Comparison of ENCODE assay signal across 8 cellular contexts in the genomic region with DNA sequence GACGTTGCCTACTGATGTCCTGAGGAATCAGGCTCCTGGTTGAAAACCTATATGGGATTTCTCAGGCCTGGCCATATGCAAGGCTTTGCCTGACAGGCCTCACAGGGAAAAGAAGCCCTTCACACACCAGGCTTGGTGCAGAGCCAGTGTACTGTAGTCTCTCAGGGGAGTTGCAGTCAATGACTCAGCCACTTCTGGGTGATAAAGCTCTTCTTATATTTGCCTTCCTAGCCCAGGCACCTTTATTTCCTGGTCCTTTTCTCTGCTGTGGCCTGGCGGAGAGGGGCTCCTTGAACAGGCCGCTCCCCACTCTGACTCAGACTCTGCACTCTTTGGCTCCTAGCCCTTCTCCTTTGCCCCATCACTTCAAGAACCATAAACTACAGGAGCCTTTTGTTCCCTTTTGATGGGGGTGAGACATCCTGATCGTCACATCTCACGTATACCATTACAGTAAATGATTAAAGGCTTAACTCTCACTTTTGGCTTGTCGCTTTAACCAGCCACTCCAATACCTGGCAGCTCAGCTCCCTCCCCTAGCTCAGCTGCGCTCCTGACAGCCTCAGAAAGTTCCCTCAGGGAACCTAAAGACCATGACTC. TPM values are rescaled to one million over a fixed set of nuclear protein-coding genes. Genes with fewer than 3 reads are reported as not detected.
A peak's percentile ranks its signal among the peaks of the same experiment; 100 is the strongest.
DNase-seq lines count a peak whose midpoint lies in the region; ATAC-seq, FAIRE-seq and TF ChIP-seq lines count a peak whose summit lies in the region.

No MANE protein-coding gene starts in this region.

- TF ChIP-seq POLR2A in adrenal gland (IDR thresholded peaks at IDR 0.05), result no peak

- H3K27me3 ChIP-seq in adrenal gland (no peaks in the 10 kb centered on the region), keratinocyte (ENCODE audit: control insufficient read depth, extremely low read depth, insufficient read depth, low read length) (no peaks in the 10 kb centered on the region)

- H3K4me1 ChIP-seq in adrenal gland (replicated peaks in 1 of 2) (no peaks in the 10 kb centered on the region), keratinocyte (ENCODE audit: control insufficient read depth, extremely low read depth, insufficient read depth, low read length) (peaks cover 20% of the 10 kb centered on the region)

- H3K79me2 ChIP-seq in keratinocyte (ENCODE audit: control insufficient read depth, insufficient read depth, low read length), result no peaks in the 10 kb centered on the region

- TF ChIP-seq CTCF in adrenal gland (IDR thresholded peaks at IDR 0.05) (no peak), keratinocyte (optimal IDR thresholded peaks at IDR 0.05 in 1 of 3, IDR thresholded peaks at IDR 0.05 in 1 of 3, conservative IDR thresholded peaks at IDR 0.05 in 1 of 3; ENCODE audit: extremely low read depth in 1 of 3, insufficient read depth in 2 of 3, low read length in 3 of 3) (no peak)

- H3K36me3 ChIP-seq in adrenal gland (replicated peaks in 1 of 2), result no peaks in the 10 kb centered on the region
- no peaks in the 10 kb centered on the region for H3K36me3 ChIP-seq in keratinocyte (ENCODE audit: control insufficient read depth in 2 of 2, extremely low read depth in 1 of 2, insufficient read depth in 2 of 2, low read length in 2 of 2)

- no peaks in the 10 kb centered on the region for H4K20me1 ChIP-seq in keratinocyte (ENCODE audit: control insufficient read depth, extremely low read depth, insufficient read depth, low read length)

- peak; percentile 98 for FAIRE-seq in keratinocyte (lab: Jason Lieb, UNC)

- H3K27ac ChIP-seq in adrenal gland (no peak overlapping the region), keratinocyte (ENCODE audit: control insufficient read depth, insufficient read depth, low read length) (peak overlapping the region; percentile 80)

- no peak overlapping the region for H3K4me3 ChIP-seq in adrenal gland
- H3K4me3 ChIP-seq in keratinocyte (ENCODE audit: control insufficient read depth in 2 of 3, extremely low read depth in 1 of 3, insufficient read depth in 2 of 3, low read depth in 1 of 3, low read length in 3 of 3), result peak overlapping the region in 1 of 3 experiments; percentile 19

- peak overlapping the region; percentile 81 for H3K4me2 ChIP-seq in keratinocyte (ENCODE audit: control insufficient read depth, extremely low read depth, insufficient read depth, low read depth, low read length)

- ATAC-seq in GM18870 (IDR thresholded peaks at IDR 0.05; ENCODE audit: unreplicated experiment) (peak; percentile 46), GM21723 (IDR thresholded peaks at IDR 0.05; ENCODE audit: unreplicated experiment) (no peak)

- no peaks in the 10 kb centered on the region for H3K9me1 ChIP-seq in keratinocyte (ENCODE audit: control insufficient read depth, extremely low read depth, insufficient read depth, low read length)

- peak overlapping the region; percentile 60 for H3K9ac ChIP-seq in keratinocyte (ENCODE audit: control insufficient read depth, extremely low read depth, insufficient read depth, low read length)

- H2AFZ ChIP-seq in keratinocyte (ENCODE audit: control insufficient read depth, low read length), result peak overlapping the region; percentile 49

- dilution Hi-C loops in keratinocyte (cut with MboI; ENCODE audit: extremely low pct_ligation_motif_present, low sequenced_read_pairs), result no loop called here

- DNase-seq in LoVo (ENCODE audit: low spot score) (peak; percentile 99), adrenal gland (peak in 4 of 7 donors; percentile 23 to 35 (median 25)), keratinocyte (ENCODE audit: low read depth, low spot score) (peak; percentile 42), OCI-M2 (lab: John Stamatoyannopoulos, UW; ENCODE audit: unreplicated experiment) (no peak), T-helper 1 cell (no peak), RPMI8226 (no peak)

- H3K9me3 ChIP-seq in adrenal gland (replicated peaks in 1 of 3), result no peaks in the 10 kb centered on the region
- H3K9me3 ChIP-seq in keratinocyte (ENCODE audit: control insufficient read depth, low read depth, low read length), result no peaks in the 10 kb centered on the region

- WGBS in adrenal gland, 4 donors, result 89 to 94% (median 92%) methylated on average over 7 of the region's 7 CpGs

- intact Hi-C loops in adrenal gland (cut with DNase I), result no loop called here

RNA-seq across cellular contexts. Expression of a gene that starts 33.5 kb away (rescaled TPM):
- total RNA-seq in adrenal gland, result 100 to 1,000 TPM in 1 of 8 donors, 10 to 100 TPM in 7; 15.8 to 119 (median 26.7) TPM
- polyA plus RNA-seq in adrenal gland, result 10 to 100 TPM in 1 of 3 donors, 1 to 10 TPM in 2; 4.9 to 25.8 (median 7.2) TPM
- 11.9 to 29.2 TPM (median 17.4 TPM) in 3 replicates for polyA plus RNA-seq in keratinocyte
- 3.3 TPM for polyA plus RNA-seq in keratinocyte (2011; ENCODE audit: low read depth)
- 5.1 and 9.1 TPM in 2 replicates for polyA plus RNA-seq in keratinocyte (2011; cell fraction: cytosol; rRNA removed)
- 14.1 and 19.3 TPM in 2 replicates for polyA plus RNA-seq in keratinocyte (2011; cell fraction: nucleus; rRNA removed)
- 3.5 and 14.1 TPM in 2 replicates for polyA plus RNA-seq in keratinocyte (2012; ENCODE audit: low replicate concordance)
- 7.9 to 30.2 TPM (median 11.5 TPM) in 3 replicates for polyA minus RNA-seq in keratinocyte
- 10.6 TPM for polyA minus RNA-seq in keratinocyte (2011; cell fraction: cytosol; rRNA and poly(A)+ RNA removed)
- 19.1 and 38.9 TPM in 2 replicates for polyA minus RNA-seq in keratinocyte (2011; cell fraction: nucleus; rRNA and poly(A)+ RNA removed)

Comparison
In these comparisons a context has a peak if more than half of its experiments do, and no peak if none do; other contexts are left out.
1. DNase-seq: peak in LoVo (single experiment), adrenal gland (4 of 7) and keratinocyte (single experiment); none in OCI-M2 (single experiment), T-helper 1 cell (0 of 5) and RPMI8226 (single experiment).